ENCODE assay signal across 8 cellular contexts in genomic region chr19:40284501-40285352, GRCh38. TPM values are rescaled to one million over a fixed set of nuclear protein-coding genes. Genes with fewer than 3 reads are reported as not detected.
DNase-seq lines count a peak whose midpoint lies in the region; ATAC-seq and TF ChIP-seq lines count a peak whose summit lies in the region.

TSS of gene AKT2 (minus strand) at chr19:40285345. CDS start at chr19:40265267, 20,078 bp downstream.

- no peaks in the 10 kb centered on the region for H3K27me3 Mint-ChIP-seq in H9 (ENCODE audit: low read depth)
- no peaks in the 10 kb centered on the region for H3K27me3 Mint-ChIP-seq in central memory CD8-positive, alpha-beta T cell

- H2BK20ac ChIP-seq in H9 (ENCODE audit: low read depth, low read length, poor library complexity, severe bottlenecking): no peak within 1 kb of the TSS

- peak within 1 kb of the TSS; percentile 96 to 98 for H3K4me3 Mint-ChIP-seq in H9
- H3K4me3 Mint-ChIP-seq in central memory CD8-positive, alpha-beta T cell: peak within 1 kb of the TSS; percentile 83

- no peak within 1 kb of the TSS for H4K91ac ChIP-seq in H9 (ENCODE audit: insufficient read length, low read depth, low read length)

- peak within 1 kb of the TSS; percentile 81 for H3K18ac ChIP-seq in H9 (ENCODE audit: insufficient read length, low read depth, low read length)

- H2AK5ac ChIP-seq in H9 (ENCODE audit: insufficient read length, low read length): no peak within 1 kb of the TSS

- H2BK12ac ChIP-seq in H9 (ENCODE audit: insufficient read length, low read depth, low read length): no peak within 1 kb of the TSS

- no peak within 1 kb of the TSS for H2BK15ac ChIP-seq in H9 (ENCODE audit: low read depth, low read length)

- WGBS in H9 (ENCODE audit: extremely low coverage, insufficient read length, low lambda C conversion rate): no CpG with 5 or more reads among the region's 84 CpGs

- H3T11ph ChIP-seq in H9 (ENCODE audit: low read length): no peak within 1 kb of the TSS

- H3K27ac Mint-ChIP-seq in H9: peak within 1 kb of the TSS; percentile 99 to 100 (median 100)
- H3K27ac Mint-ChIP-seq in central memory CD8-positive, alpha-beta T cell (ENCODE audit: low read depth): peak within 1 kb of the TSS; percentile 91

- H3K4me1 Mint-ChIP-seq in H9: peaks cover 36 to 45% of the 10 kb centered on the region in 2 experiments
- H3K4me1 Mint-ChIP-seq in central memory CD8-positive, alpha-beta T cell: peaks cover 47% of the 10 kb centered on the region

- no peaks in the 10 kb centered on the region for H3K9me3 ChIP-seq in H9 (ENCODE audit: control insufficient read depth, low read depth, low read length)

- H3K56ac ChIP-seq in H9 (ENCODE audit: insufficient read length, low read depth, low read length): no peak within 1 kb of the TSS

- peak within 1 kb of the TSS; percentile 89 for H3K14ac ChIP-seq in H9 (ENCODE audit: insufficient read depth, low read length)

- H4K5ac ChIP-seq in H9 (ENCODE audit: insufficient read length, low read depth, low read length): no peak within 1 kb of the TSS

- H2BK5ac ChIP-seq in H9 (ENCODE audit: insufficient read length, low read length): no peak within 1 kb of the TSS

- peaks cover 15% of the 10 kb centered on the region for H3K79me2 ChIP-seq in H9 (ENCODE audit: insufficient read depth, low read length)

- TF ChIP-seq CTCF in GM10266 (IDR thresholded peaks at IDR 0.05; ENCODE audit: control insufficient read depth, insufficient read depth, low read depth, missing control alignments) (no peak), H9 (conservative IDR thresholded peaks at IDR 0.05) (no peak; the same call in 2 of the 3 replicates)

- H2BK120ac ChIP-seq in H9 (ENCODE audit: low read depth, low read length, poor library complexity, severe bottlenecking): no peak within 1 kb of the TSS

- H2AFZ ChIP-seq in H9 (ENCODE audit: low read length): peak within 1 kb of the TSS; percentile 83

- intact Hi-C loops in left colon (cut with DNase I, micrococcal nuclease): no loop called here

- H3K79me1 ChIP-seq in H9 (ENCODE audit: insufficient read depth, low read depth, low read length, poor library complexity, severe bottlenecking): peaks cover 5% of the 10 kb centered on the region

- H3K4me2 ChIP-seq in H9 (ENCODE audit: insufficient read depth, insufficient read length, low read length): peak within 1 kb of the TSS; percentile 98

- H3K27ac ChIP-seq in H9 (ENCODE audit: insufficient read length, low read depth, low read length): peak within 1 kb of the TSS; percentile 83

- H3K23ac ChIP-seq in H9 (ENCODE audit: insufficient read length, low read depth, low read length): no peak within 1 kb of the TSS

- DNase-seq in GM10266 (ENCODE audit: extremely low spot score) (peak; percentile 84), H9 (peak; percentile 88), NCI-H1048 (lab: John Stamatoyannopoulos, UW) (peak; percentile 45), left colon (peak in 1 of 2 donors; percentile 74)
- peak; percentile 69 to 81 (median 76) for DNase-seq in activated CD4-positive, CD25-positive, alpha-beta regulatory T cell (lab: John Stamatoyannopoulos, UW)
- DNase-seq in central memory CD8-positive, alpha-beta T cell (ENCODE audit: low spot score in 2 of 2): peak; percentile 74 to 79
- peak; percentile 69 for DNase-seq in stimulated activated CD4-positive, alpha-beta T cell treated with anti-CD3 and anti-CD28 coated beads, Interleukin-1b, Interleukin-23, amount 100 ng/mL, for 48 hours

- no peaks in the 10 kb centered on the region for H3K27me3 ChIP-seq in H9 (ENCODE audit: insufficient read depth, low read length)

- H3K23me2 ChIP-seq in H9 (ENCODE audit: insufficient read length, low read depth, low read length, poor library complexity, severe bottlenecking): peaks cover 9% of the 10 kb centered on the region

- H3K4ac ChIP-seq in H9 (ENCODE audit: low read depth, low read length): no peak within 1 kb of the TSS

- H4K20me1 ChIP-seq in H9 (ENCODE audit: control insufficient read depth, insufficient read depth, insufficient read length): no peaks in the 10 kb centered on the region

- peak; percentile 55 for ATAC-seq in central memory CD8-positive, alpha-beta T cell (replicated peaks; ENCODE audit: extremely low read depth, poor library complexity, severe bottlenecking)
- ATAC-seq in left colon (peak; percentile 44), HG03565 (IDR thresholded peaks at IDR 0.05; ENCODE audit: unreplicated experiment) (no peak)

- no peaks in the 10 kb centered on the region; a peak in 1 of 5 replicates for H3K9me3 Mint-ChIP-seq in H9
- H3K9me3 Mint-ChIP-seq in central memory CD8-positive, alpha-beta T cell: no peaks in the 10 kb centered on the region

- H3K4me1 ChIP-seq in H9 (ENCODE audit: insufficient read depth, low read length): no peaks in the 10 kb centered on the region; the same call in 1 of the 2 replicates

- no peak within 1 kb of the TSS for H4K8ac ChIP-seq in H9 (replicated peaks; ENCODE audit: insufficient read length, low read depth, low read length)

- H3K36me3 Mint-ChIP-seq in H9 (ENCODE audit: insufficient read depth in 1 of 3, low read depth in 3 of 3): 0 out of 7 replicates have a peak, but pooled peaks cover 0 to 2% (median 0%) of the 10 kb centered on the region in 3 experiments
- peaks cover 13% of the 10 kb centered on the region for H3K36me3 Mint-ChIP-seq in central memory CD8-positive, alpha-beta T cell (ENCODE audit: insufficient read depth)

- H3K9ac ChIP-seq in H9 (ENCODE audit: extremely low read depth, insufficient read length, low read length): peak within 1 kb of the TSS; percentile 80

RNA-seq across cellular contexts. Expression of gene AKT2, which starts in this region (rescaled TPM):
- total RNA-seq in H9 (2021) (142 and 150 TPM in 2 replicates), left colon (10 to 100 TPM; 91.7 to 97.3 TPM)
